ENCODE assay signal across 8 cellular contexts in the genomic region with DNA sequence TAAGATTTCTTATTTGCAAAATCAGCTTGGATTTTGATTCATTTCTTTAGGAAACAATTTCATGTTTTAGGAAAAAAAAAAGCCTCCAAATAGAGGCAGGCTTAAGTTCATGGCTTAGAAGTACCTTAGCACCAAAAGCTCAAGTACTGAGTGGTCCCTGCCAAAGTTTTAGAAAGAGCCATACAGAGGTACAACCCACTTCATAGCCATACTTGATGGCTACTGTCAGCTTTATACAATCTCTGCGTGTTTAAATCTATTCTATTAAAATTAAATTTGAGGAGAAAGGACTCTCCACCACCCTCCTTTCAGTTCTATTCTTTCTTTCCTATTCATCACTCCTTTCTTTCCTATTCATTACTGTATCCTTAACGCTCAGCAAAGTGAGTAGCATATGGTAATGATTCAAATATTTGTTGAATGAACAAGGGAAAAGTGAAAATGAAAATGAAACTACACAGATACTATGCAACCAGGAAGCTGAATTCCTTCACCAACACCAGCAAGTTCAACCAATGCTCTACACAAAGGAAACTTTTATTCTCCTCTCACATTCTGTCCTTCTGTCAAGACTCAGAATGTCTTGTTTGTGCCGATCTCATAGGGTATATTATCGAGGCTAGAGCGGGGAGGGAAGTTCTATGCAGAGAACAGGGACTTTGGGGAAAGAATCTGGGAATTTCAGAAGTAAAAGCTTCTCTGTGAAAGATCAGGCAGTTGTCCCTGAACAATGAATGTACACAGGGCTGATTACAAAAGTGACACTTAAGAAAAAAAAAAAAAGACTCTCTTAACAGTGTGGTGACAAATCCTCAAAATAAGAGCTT.
DNase-seq lines count a peak whose midpoint lies in the region; FAIRE-seq and TF ChIP-seq lines count a peak whose summit lies in the region.

No MANE protein-coding gene starts in this region.

- TF ChIP-seq CTCF in HEK293 (tag by site-specific recombination; IDR thresholded peaks at IDR 0.05), result no peak
- no peak for TF ChIP-seq CTCF in endothelial cell of umbilical vein (IDR thresholded peaks at IDR 0.05; ENCODE audit: extremely low read depth in 1 of 2, insufficient read depth in 1 of 2, low read depth in 1 of 2, low read length in 2 of 2)

- H2BK5ac ChIP-seq in neuronal stem cell (ENCODE audit: low read length), result no peak overlapping the region

- DNase-seq in Caki2 (ENCODE audit: low read depth) (peak; percentile 22), RPMI7951 (ENCODE audit: low read depth) (peak; percentile 68), endothelial cell of umbilical vein (ENCODE audit: low read depth, low spot score) (peak; percentile 48), neuronal stem cell (ENCODE audit: low spot score) (no peak), NCI-H524 treated with DMSO at 0.1 percent for 48 hours (lab: John Stamatoyannopoulos, UW) (no peak), Ammon's horn (ENCODE audit: low spot score) (no peak), hippocampal formation (lab: John Stamatoyannopoulos, UW) (no peak)

- no peaks in the 10 kb centered on the region for H3K79me1 ChIP-seq in neuronal stem cell (ENCODE audit: low read depth, low read length)

- FAIRE-seq in endothelial cell of umbilical vein (lab: Jason Lieb, UNC), result no peak

- no peak overlapping the region for H3K14ac ChIP-seq in neuronal stem cell (ENCODE audit: low read length)

- CTCF ChIA-PET in HEK293 (lab: Yijun Ruan, JAX) (interaction anchor here (1.0 to 1.4 kb wide), 2 partner anchors 9 to 43 kb away, joined by 3 to 4 read pairs; no protein-coding TSS in a partner anchor), endothelial cell of umbilical vein (lab: Charles Lee) (no interaction called here)

- no peak overlapping the region for H2BK12ac ChIP-seq in neuronal stem cell (ENCODE audit: low read length)

- H3K9ac ChIP-seq in endothelial cell of umbilical vein (replicated peaks; ENCODE audit: extremely low read depth, insufficient read depth, low read length), result no peak overlapping the region
- no peak overlapping the region for H3K9ac ChIP-seq in neuronal stem cell (ENCODE audit: low read depth, low read length, poor library complexity)

- H4K20me1 ChIP-seq in endothelial cell of umbilical vein (replicated peaks; ENCODE audit: control insufficient read depth, extremely low read depth, insufficient read depth, low read length), result no peaks in the 10 kb centered on the region

- H2AK5ac ChIP-seq in neuronal stem cell (ENCODE audit: low read depth, low read length), result no peak overlapping the region

- TF ChIP-seq POLR2A in endothelial cell of umbilical vein (IDR thresholded peaks at IDR 0.05; ENCODE audit: low read depth, low read length), result no peak

- intact Hi-C loops in endothelial cell of umbilical vein (cut with micrococcal nuclease), result no loop called here

- in situ Hi-C loops in Caki2 (cut with HindIII; ENCODE audit: low pct_unique_long_range_greater_than_20kb, low sequenced_read_pairs), result no loop called here

- H2AFZ ChIP-seq in endothelial cell of umbilical vein (ENCODE audit: low read depth, low read length), result no peak overlapping the region
- H2AFZ ChIP-seq in neuronal stem cell (ENCODE audit: low read length), result peak overlapping the region; percentile 71

- no peaks in the 10 kb centered on the region for H3K9me1 ChIP-seq in endothelial cell of umbilical vein (replicated peaks; ENCODE audit: control insufficient read depth, extremely low read depth, insufficient read depth, low read length)

- H3K27ac ChIP-seq in HEK293 (ENCODE audit: extremely low read depth, low read depth, low read length), result no peak overlapping the region
- H3K27ac ChIP-seq in endothelial cell of umbilical vein (ENCODE audit: insufficient read depth, low read depth, low read length), result no peak overlapping the region
- no peak overlapping the region for H3K27ac ChIP-seq in neuronal stem cell (replicated peaks; ENCODE audit: low read length)

- H3K4me3 ChIP-seq in HEK293 (ENCODE audit: low read depth, low read length), result no peak overlapping the region
- H3K4me3 ChIP-seq in endothelial cell of umbilical vein (replicated peaks in 1 of 3; ENCODE audit: insufficient read depth in 1 of 3, low read depth in 1 of 3, low read length in 3 of 3), result peak overlapping the region in 2 of 3 experiments; percentile 5 to 12
- H3K4me3 ChIP-seq in neuronal stem cell (ENCODE audit: low read length in 2 of 2), result no peak overlapping the region

- POLR2A ChIA-PET in HEK293 (lab: Yijun Ruan, JAX), result no interaction called here
- POLR2A ChIA-PET in endothelial cell of umbilical vein (lab: Charles Lee), result interaction anchor here (0.6 kb wide), 1 partner anchor 42 kb away, joined by 6 read pairs; no protein-coding TSS in a partner anchor

- no peaks in the 10 kb centered on the region for H3K79me2 ChIP-seq in endothelial cell of umbilical vein (ENCODE audit: control insufficient read depth, insufficient read depth, low read length)

- dilution Hi-C loops in endothelial cell of umbilical vein (cut with MboI; ENCODE audit: extremely low pct_ligation_motif_present, low sequenced_read_pairs), result no loop called here

- H4K8ac ChIP-seq in neuronal stem cell (ENCODE audit: low read depth, low read length), result no peak overlapping the region

- H2BK120ac ChIP-seq in neuronal stem cell (ENCODE audit: low read depth, low read length), result no peak overlapping the region

- no peak overlapping the region for H2BK15ac ChIP-seq in neuronal stem cell (ENCODE audit: low read length)

- BruUV-seq in endothelial cell of umbilical vein (replicated peaks; lab: Mats Ljungman, UMichigan), result no TSS peak

- no CpG with 5 or more reads among the region's 5 CpGs for WGBS in neuronal stem cell (ENCODE audit: extremely low coverage in 2 of 2, insufficient read length in 2 of 2, insufficient replicate concordance in 1 of 2), 2 donors

- H3K27me3 ChIP-seq in endothelial cell of umbilical vein (ENCODE audit: control insufficient read depth in 2 of 2, insufficient read depth in 2 of 2, low read length in 2 of 2) (no peaks in the 10 kb centered on the region), neuronal stem cell (ENCODE audit: control insufficient read depth in 3 of 3, insufficient read depth in 3 of 3, low read depth in 1 of 3, low read length in 3 of 3) (no peaks in the 10 kb centered on the region)

- H3K36me3 ChIP-seq in HEK293 (ENCODE audit: control insufficient read depth in 2 of 2, insufficient read depth in 1 of 2, low read length in 2 of 2) (no peaks in the 10 kb centered on the region), endothelial cell of umbilical vein (ENCODE audit: control insufficient read depth in 2 of 2, extremely low read depth in 1 of 2, insufficient read depth in 2 of 2, low read length in 2 of 2) (no peaks in the 10 kb centered on the region), neuronal stem cell (replicated peaks in 1 of 2; ENCODE audit: control insufficient read depth in 2 of 2, insufficient read depth in 2 of 2, low read length in 2 of 2) (no peaks in the 10 kb centered on the region)

- H3K4ac ChIP-seq in neuronal stem cell (ENCODE audit: low read length), result no peak overlapping the region

- no peaks in the 10 kb centered on the region for H3K9me3 ChIP-seq in HEK293 (ENCODE audit: control insufficient read depth, insufficient read depth, low read depth, low read length)
- H3K9me3 ChIP-seq in endothelial cell of umbilical vein (replicated peaks; ENCODE audit: control insufficient read depth, insufficient read depth, low read length), result no peaks in the 10 kb centered on the region
- no peaks in the 10 kb centered on the region for H3K9me3 ChIP-seq in neuronal stem cell (replicated peaks in 1 of 2; ENCODE audit: control insufficient read depth in 2 of 2, insufficient read depth in 1 of 2, low read depth in 1 of 2, low read length in 2 of 2)

- H3K4me2 ChIP-seq in endothelial cell of umbilical vein (ENCODE audit: insufficient read depth, low read length), result no peak overlapping the region
- H3K4me2 ChIP-seq in neuronal stem cell (ENCODE audit: insufficient read depth, low read length, poor library complexity, severe bottlenecking), result no peak overlapping the region

- no peak overlapping the region for H3K18ac ChIP-seq in neuronal stem cell (ENCODE audit: low read length)

- H4K91ac ChIP-seq in neuronal stem cell (ENCODE audit: low read depth, low read length, poor library complexity), result no peak overlapping the region

- H3K23ac ChIP-seq in neuronal stem cell (ENCODE audit: low read depth, low read length, poor library complexity), result no peak overlapping the region

- H3K4me1 ChIP-seq in HEK293 (ENCODE audit: control insufficient read depth, insufficient read depth, low read length), result peaks cover 7% of the 10 kb centered on the region; the same call in 1 of the 2 replicates
- H3K4me1 ChIP-seq in endothelial cell of umbilical vein (ENCODE audit: control insufficient read depth, extremely low read depth, insufficient read depth, low read length), result no peaks in the 10 kb centered on the region
- no peaks in the 10 kb centered on the region for H3K4me1 ChIP-seq in neuronal stem cell (ENCODE audit: control insufficient read depth in 2 of 2, insufficient read depth in 1 of 2, low read depth in 1 of 2, low read length in 2 of 2)

TF ChIP-seq in HEK293, 187 proteins besides CTCF, POLR2A, EP300 and RAD21:
- TF ChIP-seq ZBTB20 (tag by site-specific recombination; IDR thresholded peaks at IDR 0.05) (peak; percentile 33; the same call in 1 of the 2 replicates), ZSCAN30 (tag by site-specific recombination; IDR thresholded peaks at IDR 0.05) (no peak)

TF ChIP-seq in endothelial cell of umbilical vein, 7 proteins besides CTCF, POLR2A, EP300 and RAD21:
- TF ChIP-seq GATA2 (IDR thresholded peaks at IDR 0.05; ENCODE audit: insufficient read depth, insufficient read length, low read depth, low read length) (no peak), JUN (IDR thresholded peaks at IDR 0.05; ENCODE audit: borderline replicate concordance, insufficient read depth, insufficient read length, low read depth) (no peak), MYC (IDR thresholded peaks at IDR 0.05; ENCODE audit: low read depth, low read length) (no peak), FOS (IDR thresholded peaks at IDR 0.05; ENCODE audit: borderline replicate concordance, insufficient read depth, low read length) (no peak), EZH2 (IDR thresholded peaks at IDR 0.05; ENCODE audit: borderline replicate concordance, low read depth, low read length, severe bottlenecking) (no peak), POLR2AphosphoS5 (IDR thresholded peaks at IDR 0.05; ENCODE audit: insufficient read depth, low read depth, low read length) (no peak)
- TF ChIP-seq, protein P1, sequence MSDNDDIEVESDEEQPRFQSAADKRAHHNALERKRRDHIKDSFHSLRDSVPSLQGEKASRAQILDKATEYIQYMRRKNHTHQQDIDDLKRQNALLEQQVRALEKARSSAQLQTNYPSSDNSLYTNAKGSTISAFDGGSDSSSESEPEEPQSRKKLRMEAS (IDR thresholded peaks at IDR 0.05; ENCODE audit: insufficient read depth, insufficient read length), result no peak

Comparison
In these comparisons a context has a peak if more than half of its experiments do, and no peak if none do; other contexts are left out.
1. DNase-seq: peak in Caki2 (single experiment), RPMI7951 (single experiment) and endothelial cell of umbilical vein (single experiment); none in neuronal stem cell (single experiment), NCI-H524 treated with DMSO at 0.1 percent for 48 hours (single experiment), Ammon's horn (single experiment) and hippocampal formation (0 of 2).
2. H3K4me3 ChIP-seq: peak in endothelial cell of umbilical vein (2 of 3); none in HEK293 (single experiment) and neuronal stem cell (0 of 2).